ENCODE assay signal across 11 cellular contexts in genomic region chr6:97074785-97075184, GRCh38.
"Had no signal": no experiment of that assay in that cellular context is flagged by ENCODE, and none has a peak within 500 bp of the region (broad histone marks: within the 10 kb centered on the region; RNA-seq: fewer than 3 reads in every experiment).

No MANE protein-coding gene starts in this region.

- H3K9me3 ChIP-seq: HAP-1 had no signal

- ATAC-seq: GM23338, HCT116 had no signal

- H3K27ac ChIP-seq: GM23248 had no signal

- H3K36me3 ChIP-seq: HAP-1 had no signal

- FAIRE-seq: H1, H54 had no signal

- H3K9ac ChIP-seq: GM23248 had no signal

- H3K4me3 ChIP-seq: GM23248, GM23338, HAP-1 had no signal

- H3K4me1 ChIP-seq: HAP-1 had no signal

- H3K4me2 ChIP-seq: GM23338 had no signal

- DNase-seq: GM23248, GOT3, H7, H9, HCEC 1CT, HFFc6 had no signal
